In genomic region chr22:20646906-20647305, GRCh38 we compare ENCODE assay signal across 20 cellular contexts.
DNase-seq lines count a peak whose midpoint lies in the region; ATAC-seq lines count a peak whose summit lies in the region.
"Had no signal": no experiment of that assay in that cellular context is flagged by ENCODE, and none has a peak within 500 bp of the region (broad histone marks: within the 10 kb centered on the region; RNA-seq: fewer than 3 reads in every experiment).

No MANE protein-coding gene starts in this region.

- ATAC-seq in sciatic nerve (no peak), HG03342 (IDR thresholded peaks at IDR 0.05; ENCODE audit: unreplicated experiment) (no peak), HG02981 (IDR thresholded peaks at IDR 0.05; ENCODE audit: unreplicated experiment) (no peak)

- intact Hi-C loops in sciatic nerve (cut with DNase I) = no loop called here

- peak; percentile 4 for DNase-seq in AG20443 (ENCODE audit: low spot score)
- peak; percentile 6 for DNase-seq in D341Med (ENCODE audit: low spot score)
- peak; percentile 28 for DNase-seq in mesenteric fat pad (ENCODE audit: low spot score)
- peak; percentile 21 for DNase-seq in sciatic nerve (ENCODE audit: low spot score)
- DNase-seq in NAMALWA (ENCODE audit: low spot score) = no peak
- DNase-seq: Calu3; CD8-positive, alpha-beta memory T cell; DMS153; DND-41; H7; KG1; MG63; NCI-H1694; NCI-H2029 treated with DMSO at 0.1 percent for 48 hours; NCI-H446 treated with DMSO at 0.1 percent for 48 hours; NCI-H526; RPMI8226; SHP77 had no signal
